ENCODE assay signal across 8 cellular contexts in genomic region chr7:75995052-75995471, GRCh38. TPM values are rescaled to one million over a fixed set of nuclear protein-coding genes. Genes with fewer than 3 reads are reported as not detected.
DNase-seq lines count a peak whose midpoint lies in the region; TF ChIP-seq lines count a peak whose summit lies in the region.

No MANE protein-coding gene starts in this region.

- CTCF ChIA-PET in GM10248 (lab: Yijun Ruan, JAX) = interaction anchor here (1.5 kb wide), 2 partner anchors 8 to 25 kb away, joined by 3 read pairs; no protein-coding TSS in a partner anchor

- DNase-seq in NCI-H748 (lab: John Stamatoyannopoulos, UW; ENCODE audit: unreplicated experiment) = peak; percentile 30
- no peak for DNase-seq in NCI-H748 treated with DMSO at 0.1 percent for 48 hours (lab: John Stamatoyannopoulos, UW)
- DNase-seq in ascending aorta (ENCODE audit: low spot score in 2 of 2) = peak in 1 of 2 donors; percentile 65
- DNase-seq in kidney epithelial cell (ENCODE audit: low read depth) = no peak
- no peak for DNase-seq in NK-92 (lab: John Stamatoyannopoulos, UW; ENCODE audit: unreplicated experiment)
- no peak for DNase-seq in RPMI8226
- no peak for DNase-seq in GM10248 (ENCODE audit: extremely low spot score)

- H3K27me3 ChIP-seq in ascending aorta = no peaks in the 10 kb centered on the region
- no peaks in the 10 kb centered on the region for H3K27me3 ChIP-seq in kidney epithelial cell (ENCODE audit: control insufficient read depth, insufficient read depth, low read length)
- no peaks in the 10 kb centered on the region for H3K27me3 ChIP-seq in subcutaneous abdominal adipose tissue (ENCODE audit: control insufficient read depth in 5 of 5, insufficient read depth in 4 of 5, low read length in 5 of 5)

- H3K9ac ChIP-seq in subcutaneous abdominal adipose tissue (ENCODE audit: low read length in 5 of 5) = peak overlapping the region in 4 of 5 donors; percentile 42 to 90 (median 78)

- no peak for TF ChIP-seq CTCF in ascending aorta (IDR thresholded peaks at IDR 0.05)
- no peak for TF ChIP-seq CTCF in kidney epithelial cell (IDR thresholded peaks at IDR 0.05; ENCODE audit: insufficient read depth, low read length, poor library complexity, severe bottlenecking)
- TF ChIP-seq CTCF in GM10248 (IDR thresholded peaks at IDR 0.05; ENCODE audit: control extremely low read depth, extremely low read depth, low read depth, missing control alignments) = no peak

- H3K4me1 ChIP-seq in ascending aorta = peaks cover 6 to 20% of the 10 kb centered on the region in 2 donors
- peaks cover 2 to 58% (median 45%) of the 10 kb centered on the region in 5 donors for H3K4me1 ChIP-seq in subcutaneous abdominal adipose tissue (ENCODE audit: control insufficient read depth in 5 of 5, insufficient read depth in 5 of 5, low read length in 5 of 5)

- H3K27ac ChIP-seq in ascending aorta (peak overlapping the region; percentile 99 to 100), subcutaneous abdominal adipose tissue (ENCODE audit: low read depth, low read length) (peak overlapping the region; percentile 97)

- POLR2A ChIA-PET in GM10248 (lab: Yijun Ruan, JAX) = no interaction called here

- H3K9me3 ChIP-seq in ascending aorta (no peaks in the 10 kb centered on the region), subcutaneous abdominal adipose tissue (ENCODE audit: control insufficient read depth in 5 of 5, low read length in 5 of 5) (no peaks in the 10 kb centered on the region)

- intact Hi-C loops in ascending aorta (cut with DNase I) = loop anchor here (2.0 to 10.0 kb wide), 2 partner anchors 52 to 320 kb away; partner anchors contain the start of gene STYXL1

- H3K36me3 ChIP-seq in ascending aorta (peaks cover 5 to 8% of the 10 kb centered on the region in 2 donors), kidney epithelial cell (ENCODE audit: control insufficient read depth, insufficient read depth, low read length) (no peaks in the 10 kb centered on the region), subcutaneous abdominal adipose tissue (ENCODE audit: control insufficient read depth in 5 of 5, insufficient read depth in 5 of 5, low read length in 5 of 5) (peaks cover 0 to 15% (median 4%) of the 10 kb centered on the region in 5 donors)

- H3K4me3 ChIP-seq in ascending aorta = peak overlapping the region; percentile 92 to 93
- peak overlapping the region; percentile 45 for H3K4me3 ChIP-seq in kidney epithelial cell (ENCODE audit: low read depth, low read length)
- H3K4me3 ChIP-seq in subcutaneous abdominal adipose tissue (ENCODE audit: low read depth in 1 of 5, low read length in 5 of 5) = peak overlapping the region; percentile 70 to 86 (median 77)

RNA-seq across cellular contexts. Expression of gene TMEM120A, which starts 0.7 kb away (rescaled TPM):
- total RNA-seq in ascending aorta (24.2 TPM), kidney epithelial cell (17.4 and 24.2 TPM in 2 replicates)

RNA-seq across cellular contexts. Expression of gene STYXL1, which starts 52.7 kb away (rescaled TPM):
- 0.96 TPM for total RNA-seq in ascending aorta
- total RNA-seq in kidney epithelial cell = 58.1 and 71.7 TPM in 2 replicates

RNA-seq across cellular contexts. Expression of gene MDH2, which starts 52.8 kb away (rescaled TPM):
- total RNA-seq in ascending aorta (63.5 TPM), kidney epithelial cell (109 and 112 TPM in 2 replicates)

Comparison
In these comparisons a context has a peak if more than half of its experiments do, and no peak if none do; other contexts are left out.
1. RNA of gene STYXL1, which starts 52.7 kb away (total RNA-seq): 58.1 to 71.7 TPM in kidney epithelial cell; 0.96 TPM in ascending aorta (single experiment); every median in the first group is over 10 times any median in the second.
2. Peak in every context shown above with its lines, with median percentiles within 50 percentile points of each other: H3K4me3 ChIP-seq.